8 cellular contexts compared by ENCODE assay signal in the genomic region with DNA sequence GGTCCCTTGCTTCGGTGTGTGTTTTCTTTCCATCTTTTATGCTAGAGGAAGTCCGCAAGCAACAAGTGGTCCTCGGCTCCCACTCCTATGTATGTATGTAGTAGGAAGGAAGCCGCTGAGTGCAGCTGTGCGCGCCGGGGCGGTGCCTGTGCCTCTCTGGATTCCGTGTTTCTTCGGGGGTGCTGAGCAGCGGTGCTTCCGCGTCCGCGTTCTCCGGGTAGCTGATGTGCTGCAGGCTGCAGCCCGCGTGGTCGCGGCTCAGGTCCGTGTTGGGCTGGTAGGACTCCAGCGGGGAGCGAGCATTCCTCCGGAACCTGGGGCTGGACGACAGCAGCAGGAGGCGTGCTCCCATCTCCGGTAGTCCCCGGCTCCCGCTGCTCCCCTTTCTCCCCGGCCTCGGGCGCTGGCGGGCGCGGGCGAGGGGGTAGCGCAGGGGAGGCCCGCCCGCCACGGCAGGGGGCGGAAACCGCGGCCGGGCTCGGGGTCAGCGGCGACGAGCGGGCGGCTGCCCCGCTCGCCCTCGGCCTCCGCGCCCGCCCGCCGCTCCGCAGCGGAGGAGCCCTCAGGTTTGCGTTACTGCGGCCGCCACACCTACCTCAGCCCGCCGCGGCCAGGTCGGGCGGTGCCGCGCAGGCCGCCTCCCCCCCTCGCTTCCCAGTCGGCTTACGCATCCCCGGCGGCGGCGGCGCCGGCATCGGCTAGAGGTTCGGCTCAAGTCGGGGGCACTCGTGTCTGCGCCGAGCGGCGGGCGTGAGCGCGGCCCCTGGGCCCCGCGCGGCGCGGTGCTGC. TPM values are rescaled to one million over a fixed set of nuclear protein-coding genes. Genes with fewer than 3 reads are reported as not detected.
DNase-seq lines count a peak whose midpoint lies in the region; ATAC-seq lines count a peak whose summit lies in the region.

No MANE protein-coding gene starts in this region.

- H3K27ac Mint-ChIP-seq in naive thymus-derived CD4-positive, alpha-beta T cell: peak overlapping the region; percentile 79 to 95 (median 91)
- peak overlapping the region; percentile 93 for H3K27ac Mint-ChIP-seq in stimulated activated memory B cell treated with anti-CD40 and anti-IgM and Interleukin-4, amounts not matched to agents 10 μg/mL and 1 μg/mL and 100 μg/mL, for 72 hours

- H3K36me3 Mint-ChIP-seq in naive thymus-derived CD4-positive, alpha-beta T cell: peaks cover 0 to 20% (median 17%) of the 10 kb centered on the region in 5 donors
- H3K36me3 Mint-ChIP-seq in stimulated activated memory B cell treated with anti-CD40 and anti-IgM and Interleukin-4, amounts not matched to agents 10 μg/mL and 1 μg/mL and 100 μg/mL, for 72 hours: peaks cover 21% of the 10 kb centered on the region

- intact Hi-C loops in naive thymus-derived CD4-positive, alpha-beta T cell (cut with micrococcal nuclease): loop anchor here (1.0 to 10.0 kb wide), 17 partner anchors 14 to 1684 kb away; partner anchors contain the start of genes MRPS23 (in 2 of the 2), SRSF1 (in 2 of the 2), AKAP1 (in 1 of the 2) and DYNLL2 (in 1 of the 2)

- no peaks in the 10 kb centered on the region for H3K9me3 Mint-ChIP-seq in naive thymus-derived CD4-positive, alpha-beta T cell
- H3K9me3 Mint-ChIP-seq in stimulated activated memory B cell treated with anti-CD40 and anti-IgM and Interleukin-4, amounts not matched to agents 10 μg/mL and 1 μg/mL and 100 μg/mL, for 72 hours: no peaks in the 10 kb centered on the region

- peak overlapping the region; percentile 64 to 93 for H3K4me3 ChIP-seq in esophagus (ENCODE audit: low read depth in 1 of 2, low read length in 2 of 2)
- H3K4me3 ChIP-seq in naive thymus-derived CD4-positive, alpha-beta T cell (ENCODE audit: low read length): peak overlapping the region; percentile 91

- peak; percentile 61 for ATAC-seq in HG03432 (IDR thresholded peaks at IDR 0.05; ENCODE audit: unreplicated experiment)
- peak; percentile 72 for ATAC-seq in naive thymus-derived CD4-positive, alpha-beta T cell
- ATAC-seq in stimulated activated memory B cell treated with anti-CD40 and anti-IgM and Interleukin-4, amounts not matched to agents 10 μg/mL and 1 μg/mL and 100 μg/mL, for 72 hours: peak; percentile 81

- peak overlapping the region; percentile 88 to 91 for H3K27ac ChIP-seq in esophagus (ENCODE audit: low read depth in 2 of 2, low read length in 1 of 2)
- H3K27ac ChIP-seq in naive thymus-derived CD4-positive, alpha-beta T cell (ENCODE audit: low read depth, low read length): peak overlapping the region; percentile 85

- H3K4me1 ChIP-seq in esophagus (ENCODE audit: control insufficient read depth in 2 of 2, insufficient read depth in 2 of 2, low read length in 1 of 2): peaks cover 0 to 7% of the 10 kb centered on the region in 2 donors
- peaks cover 35 to 41% of the 10 kb centered on the region in 2 donors for H3K4me1 ChIP-seq in naive thymus-derived CD4-positive, alpha-beta T cell (ENCODE audit: control insufficient read depth in 2 of 2, insufficient read depth in 2 of 2, low read length in 2 of 2)

- DNase-seq in C1 segment of cervical spinal cord (lab: John Stamatoyannopoulos, UW) (peak in 8 of 14 donors; percentile 16 to 66 (median 24)), GM19240 (ENCODE audit: insufficient read length, low spot score) (peak; percentile 33), NOMO-1 treated with DMSO at 0.1 percent for 48 hours (lab: John Stamatoyannopoulos, UW; ENCODE audit: unreplicated experiment) (peak; percentile 76), activated T-cell treated with anti-CD3 and anti-CD28 coated beads for 24 hours (ENCODE audit: low read depth) (peak; percentile 51)
- DNase-seq in naive thymus-derived CD4-positive, alpha-beta T cell: peak; percentile 37 to 64 (median 55)

- CTCF ChIA-PET in naive thymus-derived CD4-positive, alpha-beta T cell (lab: Charles Lee): interaction anchor here (1.9 kb wide), 1 partner anchor 14 kb away, joined by 11 read pairs; no protein-coding TSS in a partner anchor

- H3K36me3 ChIP-seq in esophagus (ENCODE audit: control insufficient read depth in 2 of 2, insufficient read depth in 2 of 2, low read length in 1 of 2): no peaks in the 10 kb centered on the region
- H3K36me3 ChIP-seq in naive thymus-derived CD4-positive, alpha-beta T cell (ENCODE audit: control insufficient read depth in 2 of 3, insufficient read depth in 3 of 3, low read length in 3 of 3): peaks cover 0 to 6% (median 0%) of the 10 kb centered on the region in 3 experiments

- POLR2A ChIA-PET in naive thymus-derived CD4-positive, alpha-beta T cell (lab: Charles Lee): interaction anchor here (0.8 to 4.9 kb wide), 7 partner anchors 9 to 240 kb away, joined by 4 to 30 read pairs (median 6); partner anchors contain the start of gene NOG

- no peaks in the 10 kb centered on the region for H3K9me3 ChIP-seq in esophagus (ENCODE audit: control insufficient read depth in 2 of 2, insufficient read depth in 1 of 2, low read depth in 1 of 2, low read length in 1 of 2)
- H3K9me3 ChIP-seq in naive thymus-derived CD4-positive, alpha-beta T cell (ENCODE audit: control insufficient read depth in 2 of 3, low read length in 3 of 3): no peaks in the 10 kb centered on the region

- 0 to 1% methylated on average over 68 to 96 of the region's 96 CpGs for WGBS in esophagus, 2 donors

- peak overlapping the region; percentile 83 to 98 (median 95) for H3K4me3 Mint-ChIP-seq in naive thymus-derived CD4-positive, alpha-beta T cell
- H3K4me3 Mint-ChIP-seq in stimulated activated memory B cell treated with anti-CD40 and anti-IgM and Interleukin-4, amounts not matched to agents 10 μg/mL and 1 μg/mL and 100 μg/mL, for 72 hours: peak overlapping the region; percentile 97

- H3K4me1 Mint-ChIP-seq in naive thymus-derived CD4-positive, alpha-beta T cell: peaks cover 29 to 72% (median 55%) of the 10 kb centered on the region in 7 donors
- peaks cover 67% of the 10 kb centered on the region for H3K4me1 Mint-ChIP-seq in stimulated activated memory B cell treated with anti-CD40 and anti-IgM and Interleukin-4, amounts not matched to agents 10 μg/mL and 1 μg/mL and 100 μg/mL, for 72 hours

- H3K27me3 Mint-ChIP-seq in naive thymus-derived CD4-positive, alpha-beta T cell: no peaks in the 10 kb centered on the region
- no peaks in the 10 kb centered on the region for H3K27me3 Mint-ChIP-seq in stimulated activated memory B cell treated with anti-CD40 and anti-IgM and Interleukin-4, amounts not matched to agents 10 μg/mL and 1 μg/mL and 100 μg/mL, for 72 hours

- no peaks in the 10 kb centered on the region for H3K27me3 ChIP-seq in esophagus (ENCODE audit: control insufficient read depth in 1 of 2, insufficient read depth in 2 of 2, low read length in 2 of 2)
- H3K27me3 ChIP-seq in naive thymus-derived CD4-positive, alpha-beta T cell (ENCODE audit: control insufficient read depth in 2 of 2, insufficient read depth in 2 of 2, low read length in 2 of 2): no peaks in the 10 kb centered on the region

RNA-seq across cellular contexts. Expression of gene C17orf67, which starts 0.5 kb away (rescaled TPM):
- 1 to 10 TPM in 1 of 2 donors, under 1 TPM in 1; 0.44 to 2.1 TPM for polyA plus RNA-seq in esophagus
- 1 to 10 TPM; 3.6 to 9.1 (median 5.4) TPM for total RNA-seq in naive thymus-derived CD4-positive, alpha-beta T cell
- 1 to 10 TPM; 1.1 to 1.6 TPM for polyA plus RNA-seq in naive thymus-derived CD4-positive, alpha-beta T cell

RNA-seq across cellular contexts. Expression of gene DGKE, which starts 0.7 kb away (rescaled TPM):
- 1 to 10 TPM; 1.3 to 1.6 TPM for polyA plus RNA-seq in esophagus
- total RNA-seq in naive thymus-derived CD4-positive, alpha-beta T cell: 10 to 100 TPM; 23.7 to 39.2 (median 35.6) TPM
- polyA plus RNA-seq in naive thymus-derived CD4-positive, alpha-beta T cell: 1 to 10 TPM; 5.0 to 7.1 TPM

Comparison
In these comparisons a context has a peak if more than half of its experiments do, and no peak if none do; other contexts are left out.
1. Peak in every context shown above with its lines: DNase-seq, ATAC-seq, H3K4me3 ChIP-seq and H3K27ac ChIP-seq.
2. DNase-seq: peak in every context shown above with its lines; median percentile 76 in NOMO-1 treated with DMSO at 0.1 percent for 48 hours; 55 in naive thymus-derived CD4-positive, alpha-beta T cell; 51 in activated T-cell treated with anti-CD3 and anti-CD28 coated beads for 24 hours; 33 in GM19240; 24 in C1 segment of cervical spinal cord.